ENCODE assay signal across 8 cellular contexts in the genomic region with DNA sequence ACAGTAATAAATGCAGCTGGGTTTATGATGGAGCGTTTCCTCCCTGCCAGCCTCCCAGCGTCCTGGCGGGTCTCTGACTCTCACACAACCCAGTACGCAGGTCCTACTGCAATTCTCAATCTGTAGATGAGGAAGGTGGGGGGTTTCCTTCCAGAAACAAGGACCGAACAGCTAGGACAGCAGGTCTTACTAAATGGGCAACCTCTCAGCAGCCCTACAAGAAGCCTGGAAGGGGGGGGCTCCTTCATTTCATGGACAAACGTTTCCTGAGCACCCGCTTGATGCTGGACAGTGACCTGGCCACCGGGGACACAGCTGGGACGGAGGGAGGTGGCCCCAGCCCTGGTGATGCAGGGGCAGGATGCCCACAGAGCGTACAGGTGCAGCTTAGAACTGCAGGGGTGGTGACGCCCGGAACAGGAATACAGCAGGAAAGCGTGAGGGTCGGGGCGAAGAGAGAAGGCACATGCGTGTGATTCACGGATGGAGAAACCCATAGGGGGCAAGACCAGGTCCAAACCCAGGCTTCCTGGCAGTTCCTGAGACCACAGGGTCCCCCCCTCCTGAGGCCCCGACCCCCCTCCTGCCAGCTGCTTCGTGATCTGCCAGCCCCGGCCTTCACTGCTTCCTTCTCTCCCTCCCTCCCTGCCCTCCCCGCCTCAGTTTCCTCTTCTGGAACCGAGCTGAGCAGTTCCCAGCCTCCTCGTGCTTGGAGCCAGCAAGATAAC. TPM values are rescaled to one million over a fixed set of nuclear protein-coding genes. Genes with fewer than 3 reads are reported as not detected.
DNase-seq lines count a peak whose midpoint lies in the region; ATAC-seq and TF ChIP-seq lines count a peak whose summit lies in the region.

No MANE protein-coding gene starts in this region.

- H3K27me3 ChIP-seq in right lobe of liver, result peaks cover 0 to 12% of the 10 kb centered on the region in 2 donors

- TF ChIP-seq CTCF in right lobe of liver (IDR thresholded peaks at IDR 0.05), result no peak
- TF ChIP-seq CTCF in type B pancreatic cell (conservative IDR thresholded peaks at IDR 0.05), result no peak

- under 1% methylated on average over 20 of the region's 23 CpGs for WGBS in right lobe of liver (ENCODE audit: insufficient coverage, low coverage, low lambda C conversion rate, missing lambda C conversion rate)

- H3K27ac Mint-ChIP-seq in activated naive CD4-positive, alpha-beta T cell treated with anti-CD3 and anti-CD28 coated beads, Interleukin-2, amount 50 U/mL, for 72 hours, result no peak overlapping the region
- peak overlapping the region; percentile 58 for H3K27ac Mint-ChIP-seq in type B pancreatic cell

- no peaks in the 10 kb centered on the region for H3K36me3 ChIP-seq in right lobe of liver

- no peaks in the 10 kb centered on the region for H3K9me3 ChIP-seq in right lobe of liver

- TF ChIP-seq POLR2A in right lobe of liver (IDR thresholded peaks at IDR 0.05), result no peak

- peak; percentile 29 to 39 for ATAC-seq in activated naive CD4-positive, alpha-beta T cell treated with anti-CD3 and anti-CD28 coated beads, Interleukin-2, amount 50 U/mL, for 72 hours
- ATAC-seq in right lobe of liver, result peak; percentile 2 to 31 (median 9)
- ATAC-seq in HG02870 (IDR thresholded peaks at IDR 0.05; ENCODE audit: unreplicated experiment), result no peak

- H3K9me3 Mint-ChIP-seq in activated naive CD4-positive, alpha-beta T cell treated with anti-CD3 and anti-CD28 coated beads, Interleukin-2, amount 50 U/mL, for 72 hours, result no peaks in the 10 kb centered on the region
- no peaks in the 10 kb centered on the region for H3K9me3 Mint-ChIP-seq in type B pancreatic cell

- intact Hi-C loops in right lobe of liver (cut with DNase I), result no loop called here

- DNase-seq in activated CD8-positive, alpha-beta memory T cell treated with anti-CD3 and anti-CD28 coated beads, Interleukin-2, amount 50 U/mL, for 4 hours, result peak; percentile 13
- DNase-seq in activated CD8-positive, alpha-beta memory T cell treated with anti-CD3 and anti-CD28 coated beads, Interleukin-2, amount 50 U/mL, for 48 hours, result no peak
- DNase-seq in activated naive CD4-positive, alpha-beta T cell treated with anti-CD3 and anti-CD28 coated beads, Interleukin-2, amount 50 U/mL, for 72 hours (ENCODE audit: low spot score in 2 of 2), result peak in 1 of 2 donors; percentile 43
- DNase-seq in right lobe of liver, result peak in 1 of 3 donors; percentile 31
- DNase-seq in type B pancreatic cell (ENCODE audit: extremely low spot score, unreplicated experiment), result no peak
- DNase-seq in midbrain (lab: John Stamatoyannopoulos, UW), result no peak
- no peak for DNase-seq in nucleus accumbens (lab: John Stamatoyannopoulos, UW)

- peak overlapping the region in 2 of 3 donors; percentile 25 to 43 for H3K4me3 ChIP-seq in right lobe of liver

- H3K36me3 Mint-ChIP-seq in activated naive CD4-positive, alpha-beta T cell treated with anti-CD3 and anti-CD28 coated beads, Interleukin-2, amount 50 U/mL, for 72 hours, result no peaks in the 10 kb centered on the region
- H3K36me3 Mint-ChIP-seq in type B pancreatic cell, result no peaks in the 10 kb centered on the region

- H3K27me3 Mint-ChIP-seq in type B pancreatic cell, result peaks cover 7% of the 10 kb centered on the region

- H3K4me3 Mint-ChIP-seq in type B pancreatic cell, result peak overlapping the region; percentile 93

- peaks cover 0 to 13% (median 0%) of the 10 kb centered on the region in 4 donors for H3K4me1 ChIP-seq in right lobe of liver

- H3K27ac ChIP-seq in right lobe of liver, result no peak overlapping the region

- H3K4me1 Mint-ChIP-seq in type B pancreatic cell (ENCODE audit: unreplicated experiment), result peaks cover 9% of the 10 kb centered on the region

RNA-seq across cellular contexts. Expression of gene C2CD4C, which starts 0.7 kb away (rescaled TPM):
- under 1 TPM in 1 of 2 donors, not detected in 1; 0.54 TPM for total RNA-seq in activated naive CD4-positive, alpha-beta T cell treated with anti-CD3 and anti-CD28 coated beads, Interleukin-2, amount 50 U/mL, for 72 hours
- total RNA-seq in right lobe of liver (1 to 10 TPM in 1 of 6 experiments, under 1 TPM in 5; 0.12 to 2.0 (median 0.44) TPM), type B pancreatic cell (ENCODE audit: low replicate concordance) (6.0 and 7.2 TPM in 2 replicates)

RNA-seq across cellular contexts. Expression of gene SHC2, which starts 51.2 kb away (rescaled TPM):
- not detected for total RNA-seq in activated naive CD4-positive, alpha-beta T cell treated with anti-CD3 and anti-CD28 coated beads, Interleukin-2, amount 50 U/mL, for 72 hours
- 10 to 100 TPM; 48.4 to 69.9 (median 59.1) TPM for total RNA-seq in right lobe of liver
- total RNA-seq in type B pancreatic cell (ENCODE audit: low replicate concordance), result 35.4 and 40.5 TPM in 2 replicates

Comparison
In these comparisons a context has a peak if more than half of its experiments do, and no peak if none do; other contexts are left out.
1. RNA of gene SHC2, which starts 51.2 kb away (total RNA-seq): 48.4 to 69.9 TPM in right lobe of liver and 35.4 to 40.5 TPM in type B pancreatic cell; not detected in activated naive CD4-positive, alpha-beta T cell treated with anti-CD3 and anti-CD28 coated beads, Interleukin-2, amount 50 U/mL, for 72 hours; every median in the first group is over 10 times any median in the second.